18 cellular contexts compared by ENCODE assay signal in the genomic region with DNA sequence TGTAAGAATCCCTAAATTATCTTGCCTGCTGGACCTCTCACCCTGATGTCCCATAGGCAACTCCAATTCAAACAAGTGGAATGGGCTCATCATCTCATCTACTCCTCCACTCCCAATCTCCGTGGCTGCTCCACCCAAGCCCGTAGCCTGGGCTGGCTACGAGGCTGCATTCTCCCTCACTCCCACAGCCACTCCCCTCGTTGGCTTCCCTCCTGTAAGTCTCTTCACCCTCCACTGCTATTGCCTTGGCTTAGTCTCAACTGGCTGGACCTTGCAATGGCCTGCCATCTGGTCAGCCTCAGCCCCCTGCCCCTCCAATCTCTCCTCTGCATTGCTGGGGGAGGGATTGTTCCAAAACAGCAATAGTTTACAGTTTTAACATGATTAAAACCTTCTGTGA. TPM values are rescaled to one million over a fixed set of nuclear protein-coding genes. Genes with fewer than 3 reads are reported as not detected.
DNase-seq lines count a peak whose midpoint lies in the region; ATAC-seq and TF ChIP-seq lines count a peak whose summit lies in the region.
"Had no signal": no experiment of that assay in that cellular context is flagged by ENCODE, and none has a peak within 500 bp of the region (broad histone marks: within the 10 kb centered on the region; RNA-seq: fewer than 3 reads in every experiment).

No MANE protein-coding gene starts in this region.

- TF ChIP-seq CTCF in WERI-Rb-1 (IDR thresholded peaks at IDR 0.05; ENCODE audit: low read depth, low read length) (no peak), lower lobe of right lung (IDR thresholded peaks at IDR 0.05) (no peak)

- H3K9me3 ChIP-seq in WERI-Rb-1 (ENCODE audit: severe bottlenecking) (no peaks in the 10 kb centered on the region), lower lobe of right lung (no peaks in the 10 kb centered on the region)

- peak; percentile 12 to 74 for ATAC-seq in lower lobe of right lung
- ATAC-seq in sciatic nerve = peak; percentile 53
- no peak for ATAC-seq in HG03521 (IDR thresholded peaks at IDR 0.05; ENCODE audit: unreplicated experiment)
- ATAC-seq in HG03025 (IDR thresholded peaks at IDR 0.05; ENCODE audit: low FRiP score, unreplicated experiment) = no peak
- ATAC-seq: HCT116 had no signal

- H3K27ac ChIP-seq in WERI-Rb-1 (no peak overlapping the region), lower lobe of right lung (no peak overlapping the region)
- H3K27ac ChIP-seq: C4-2B, HL-60 had no signal

- intact Hi-C loops in lower lobe of right lung (cut with DNase I) = no loop called here
- intact Hi-C loops in sciatic nerve (cut with DNase I) = no loop called here
- intact Hi-C loops in cardiac septum (cut with DNase I) = no loop called here

- H3K27me3 ChIP-seq in WERI-Rb-1 (ENCODE audit: insufficient read depth, low read depth, severe bottlenecking) = no peaks in the 10 kb centered on the region
- H3K27me3 ChIP-seq in lower lobe of right lung (ENCODE audit: low read depth) = no peaks in the 10 kb centered on the region

- no peaks in the 10 kb centered on the region for H3K4me1 ChIP-seq in lower lobe of right lung

- H3K36me3 ChIP-seq in WERI-Rb-1 = no peaks in the 10 kb centered on the region
- H3K36me3 ChIP-seq in lower lobe of right lung = no peaks in the 10 kb centered on the region

- DNase-seq in WERI-Rb-1 (peak; percentile 7), lower lobe of right lung (no peak), sciatic nerve (ENCODE audit: low spot score) (no peak), cardiac septum (ENCODE audit: low spot score) (no peak)
- DNase-seq: ACHN; AML-193; CD4-positive, alpha-beta T cell; DMS153; DMS79 treated with DMSO at 0.1 percent for 48 hours; GF-D8; GOT3; H7; KBM-7 had no signal

- H3K4me3 ChIP-seq in WERI-Rb-1 (ENCODE audit: low read depth, low read length) (no peak overlapping the region), lower lobe of right lung (no peak overlapping the region)

RNA-seq across cellular contexts. Expression of gene PELI2, which starts 44.4 kb away (rescaled TPM):
- total RNA-seq in lower lobe of right lung (22.2 TPM), sciatic nerve (44.0 TPM), cardiac septum (3.4 TPM)

Comparison
In these comparisons a context has a peak if more than half of its experiments do, and no peak if none do; other contexts are left out.
1. ATAC-seq: peak in lower lobe of right lung (2 of 2) and sciatic nerve (single experiment); none in HG03521 (single experiment) and HG03025 (single experiment).